20 cellular contexts compared by ENCODE assay signal in genomic region chr3:178705925-178706324, GRCh38.
DNase-seq lines count a peak whose midpoint lies in the region; ATAC-seq, FAIRE-seq and TF ChIP-seq lines count a peak whose summit lies in the region.
"Had no signal": no experiment of that assay in that cellular context is flagged by ENCODE, and none has a peak within 500 bp of the region (broad histone marks: within the 10 kb centered on the region; RNA-seq: fewer than 3 reads in every experiment).

No MANE protein-coding gene starts in this region.

- H4K8ac ChIP-seq in mesendoderm (ENCODE audit: low read depth, low read length): no peak overlapping the region

- H3K27me3 ChIP-seq in astrocyte (ENCODE audit: insufficient read depth, low read length) (no peaks in the 10 kb centered on the region), mesendoderm (ENCODE audit: insufficient read depth, low read length, poor library complexity) (no peaks in the 10 kb centered on the region)
- H3K27me3 ChIP-seq: gastrocnemius medialis, ovary had no signal

- H3K4ac ChIP-seq in mesendoderm (ENCODE audit: low read depth, low read length): no peak overlapping the region

- H2AK5ac ChIP-seq in mesendoderm (ENCODE audit: low read length): no peak overlapping the region

- H4K5ac ChIP-seq in mesendoderm (ENCODE audit: low read length): no peak overlapping the region

- peaks cover 8% of the 10 kb centered on the region for H3K4me1 Mint-ChIP-seq in astrocyte (ENCODE audit: low read depth, unreplicated experiment)

- H3K79me2 ChIP-seq in astrocyte (ENCODE audit: insufficient read depth, low read length) (no peaks in the 10 kb centered on the region), mesendoderm (ENCODE audit: control insufficient read depth, insufficient read depth, low read length) (no peaks in the 10 kb centered on the region)

- intact Hi-C loops in sciatic nerve (cut with DNase I): no loop called here

- no peaks in the 10 kb centered on the region for H3K79me1 ChIP-seq in mesendoderm (ENCODE audit: low read length)

- H3K18ac ChIP-seq in mesendoderm (ENCODE audit: low read length): no peak overlapping the region

- no peak overlapping the region for H3K56ac ChIP-seq in mesendoderm (ENCODE audit: low read length)

- no peak overlapping the region for H3K23ac ChIP-seq in mesendoderm (ENCODE audit: low read length)

- H3K4me2 ChIP-seq in astrocyte (ENCODE audit: low read length) (peak overlapping the region; percentile 45), mesendoderm (ENCODE audit: low read length) (no peak overlapping the region)

- TF ChIP-seq CTCF in astrocyte (IDR thresholded peaks at IDR 0.05; ENCODE audit: insufficient read depth, low read depth, low read length): no peak

- no peak overlapping the region for H3K4me3 Mint-ChIP-seq in astrocyte (ENCODE audit: unreplicated experiment)
- H3K4me3 Mint-ChIP-seq: CD8-positive, alpha-beta memory T cell; stimulated activated naive CD8-positive, alpha-beta T cell treated with anti-CD3 and anti-CD28 coated beads, Interleukin-15, Interleukin-2, amounts not matched to agents 100 ng/mL and 50 ng/mL, for 24 hours had no signal

- H3K27me3 Mint-ChIP-seq in astrocyte (ENCODE audit: low read depth, unreplicated experiment): no peaks in the 10 kb centered on the region
- H3K27me3 Mint-ChIP-seq: CD8-positive, alpha-beta memory T cell; stimulated activated naive CD8-positive, alpha-beta T cell treated with anti-CD3 and anti-CD28 coated beads, Interleukin-15, Interleukin-2, amounts not matched to agents 100 ng/mL and 50 ng/mL, for 24 hours had no signal

- FAIRE-seq in astrocyte (lab: Jason Lieb, UNC): no peak
- FAIRE-seq: colon, GM12891 had no signal

- DNase-seq in GM04503 (ENCODE audit: low read depth) (peak; percentile 4), NCI-H2029 (lab: John Stamatoyannopoulos, UW) (peak; percentile 35), astrocyte (ENCODE audit: low read depth) (peak; percentile 18), myocyte (ENCODE audit: low read depth) (peak; percentile 85), sciatic nerve (ENCODE audit: low spot score) (no peak), UCSD-AML1 (lab: John Stamatoyannopoulos, UW; ENCODE audit: unreplicated experiment) (no peak), mesendoderm (no peak)
- DNase-seq: activated CD4-positive, alpha-beta T cell treated with anti-CD3 and anti-CD28 coated beads, Interleukin-2, amount 50 U/mL, for 1 hour; CD8-positive, alpha-beta memory T cell; gastrocnemius medialis; left ventricle myocardium inferior; NCI-H526 treated with DMSO at 0.1 percent for 48 hours; ovary; stimulated activated CD4-positive, alpha-beta T cell treated with anti-CD3 and anti-CD28 coated beads, Interleukin-2, amount 100 ng/mL, for 24 hours; SW 1271 had no signal

- H2BK5ac ChIP-seq in mesendoderm (ENCODE audit: low read length): no peak overlapping the region

- no peak overlapping the region for H3K27ac ChIP-seq in astrocyte (ENCODE audit: low read depth, low read length)
- no peak overlapping the region for H3K27ac ChIP-seq in mesendoderm (ENCODE audit: low read depth, low read length)
- H3K27ac ChIP-seq: gastrocnemius medialis, left ventricle myocardium inferior, ovary had no signal

- H3K4me3 ChIP-seq in astrocyte (ENCODE audit: insufficient read depth, low read depth, low read length): no peak overlapping the region
- H3K4me3 ChIP-seq in mesendoderm (ENCODE audit: low read length): no peak overlapping the region
- H3K4me3 ChIP-seq: gastrocnemius medialis, left ventricle myocardium inferior, ovary had no signal

- H2BK120ac ChIP-seq in mesendoderm (ENCODE audit: low read depth, low read length): no peak overlapping the region

- H2BK15ac ChIP-seq in mesendoderm (replicated peaks; ENCODE audit: low read depth): no peak overlapping the region

- no peaks in the 10 kb centered on the region for H4K20me1 ChIP-seq in astrocyte (ENCODE audit: insufficient read depth, low read length)

- ATAC-seq in GM21786 (IDR thresholded peaks at IDR 0.05; ENCODE audit: unreplicated experiment) (no peak), sciatic nerve (no peak)
- ATAC-seq: gastrocnemius medialis had no signal

- no peaks in the 10 kb centered on the region for H3K36me3 ChIP-seq in astrocyte (ENCODE audit: insufficient read depth, low read length)
- no peaks in the 10 kb centered on the region for H3K36me3 ChIP-seq in mesendoderm (ENCODE audit: control insufficient read depth, insufficient read depth, low read length)
- H3K36me3 ChIP-seq: gastrocnemius medialis, left ventricle myocardium inferior, ovary had no signal

- H3K9me3 Mint-ChIP-seq in astrocyte (ENCODE audit: unreplicated experiment): no peaks in the 10 kb centered on the region
- H3K9me3 Mint-ChIP-seq: activated T-helper 2 cell treated with anti-CD3 and anti-CD28 coated beads, Interferon-gamma antibody, Interleukin-2, Interleukin-4, amounts not matched to agents 10 μg/mL and 5 μg/mL and 100 μg/mL, durations not matched to agents 14 hours and 24 hours and 36 hours; stimulated activated naive CD8-positive, alpha-beta T cell treated with anti-CD3 and anti-CD28 coated beads, Interleukin-15, Interleukin-2, amounts not matched to agents 100 ng/mL and 50 ng/mL, for 24 hours had no signal

- no CpG with 5 or more reads among the region's 4 CpGs for WGBS in mesendoderm (ENCODE audit: extremely low coverage, insufficient coverage, low lambda C conversion rate)

- H3K4me1 ChIP-seq in astrocyte (ENCODE audit: insufficient read depth, low read length) (peaks cover 17% of the 10 kb centered on the region), mesendoderm (ENCODE audit: control insufficient read depth, low read depth, low read length) (no peaks in the 10 kb centered on the region)

- H3K27ac Mint-ChIP-seq in astrocyte (ENCODE audit: unreplicated experiment): no peak overlapping the region
- H3K27ac Mint-ChIP-seq: activated T-helper 2 cell treated with anti-CD3 and anti-CD28 coated beads, Interferon-gamma antibody, Interleukin-2, Interleukin-4, amounts not matched to agents 10 μg/mL and 5 μg/mL and 100 μg/mL, durations not matched to agents 14 hours and 24 hours and 36 hours; CD8-positive, alpha-beta memory T cell; stimulated activated naive CD8-positive, alpha-beta T cell treated with anti-CD3 and anti-CD28 coated beads, Interleukin-15, Interleukin-2, amounts not matched to agents 100 ng/mL and 50 ng/mL, for 24 hours had no signal

- H3K9me3 ChIP-seq in astrocyte (ENCODE audit: insufficient read depth, low read depth, low read length): no peaks in the 10 kb centered on the region
- H3K9me3 ChIP-seq: gastrocnemius medialis, left ventricle myocardium inferior, ovary had no signal

- no peaks in the 10 kb centered on the region for H3K36me3 Mint-ChIP-seq in astrocyte (ENCODE audit: low read depth, unreplicated experiment)
- H3K36me3 Mint-ChIP-seq: CD8-positive, alpha-beta memory T cell had no signal

- H3K9ac ChIP-seq in astrocyte (ENCODE audit: low read length) (no peak overlapping the region), mesendoderm (ENCODE audit: low read length) (no peak overlapping the region)

- no peak overlapping the region for H2AFZ ChIP-seq in astrocyte (ENCODE audit: low read depth, low read length)

Comparison
In these comparisons a context has a peak if more than half of its experiments do, and no peak if none do; other contexts are left out.
1. DNase-seq: peak in GM04503 (single experiment), NCI-H2029 (single experiment), astrocyte (single experiment) and myocyte (single experiment); none in sciatic nerve (single experiment), UCSD-AML1 (single experiment) and mesendoderm (single experiment).